In the genomic region with DNA sequence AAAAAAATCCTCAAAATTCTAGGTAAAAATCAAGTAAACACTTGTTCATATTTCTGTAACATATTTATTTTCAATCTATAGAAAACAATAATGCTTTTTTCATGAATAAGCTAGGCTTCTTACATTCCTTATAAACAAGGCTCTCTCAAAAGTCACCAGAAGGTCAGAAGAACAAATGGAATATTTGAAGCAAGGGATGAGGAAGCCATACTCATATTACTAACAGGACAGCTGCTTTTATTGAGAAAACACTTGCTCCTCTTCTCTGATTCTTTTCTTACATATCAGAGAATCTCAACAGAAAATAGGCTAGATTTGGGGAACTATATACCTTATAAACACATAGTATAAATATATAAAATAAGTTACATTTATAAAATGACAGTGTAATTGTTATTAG, we compare ENCODE assay signal across 24 cellular contexts.
DNase-seq lines count a peak whose midpoint lies in the region; ATAC-seq, FAIRE-seq and TF ChIP-seq lines count a peak whose summit lies in the region.
"Had no signal": no experiment of that assay in that cellular context is flagged by ENCODE, and none has a peak within 500 bp of the region (broad histone marks: within the 10 kb centered on the region; RNA-seq: fewer than 3 reads in every experiment).

No MANE protein-coding gene starts in this region.

- TF ChIP-seq POLR2A in heart left ventricle (IDR thresholded peaks at IDR 0.05) (no peak), transverse colon (IDR thresholded peaks at IDR 0.05) (no peak), body of pancreas (IDR thresholded peaks at IDR 0.05) (no peak)

- H3K4me3 ChIP-seq in heart left ventricle (no peak overlapping the region), transverse colon (no peak overlapping the region), body of pancreas (no peak overlapping the region)
- H3K4me3 ChIP-seq: right lobe of liver, upper lobe of left lung had no signal

- in situ Hi-C loops in transverse colon (cut with MboI; ENCODE audit: low pct_ligation_motif_present in 1 of 4, low pct_unique_long_range_greater_than_20kb in 1 of 4, low sequenced_read_pairs in 3 of 4) = loop anchor here in 1 of 4 donors (25.0 kb wide), 2 partner anchors 134 to 234 kb away; a partner anchor contains a TSS

- H3K9me3 Mint-ChIP-seq in osteocyte (ENCODE audit: unreplicated experiment) = no peaks in the 10 kb centered on the region
- H3K9me3 Mint-ChIP-seq in natural killer cell = no peaks in the 10 kb centered on the region
- H3K9me3 Mint-ChIP-seq in type B pancreatic cell = no peaks in the 10 kb centered on the region
- H3K9me3 Mint-ChIP-seq: activated T-cell treated with anti-CD3 and anti-CD28 coated beads, Interleukin-2, amount 50 U/mL, for 4 hours; CD4-positive, alpha-beta memory T cell; dendritic cell treated with granulocyte-macrophage colony-stimulating factor and Interleukin-4, amounts not matched to agents 40 ng/mL and 50 ng/mL, for 4 days; nephron progenitor cell had no signal

- H3K9me3 ChIP-seq in heart left ventricle (no peaks in the 10 kb centered on the region), transverse colon (no peaks in the 10 kb centered on the region), body of pancreas (no peaks in the 10 kb centered on the region)
- H3K9me3 ChIP-seq: right lobe of liver, upper lobe of left lung had no signal

- DNase-seq in heart left ventricle (no peak), Right ventricle myocardium inferior (ENCODE audit: missing footprints) (no peak), osteocyte (ENCODE audit: extremely low spot score, unreplicated experiment) (no peak), transverse colon (no peak), natural killer cell (no peak), body of pancreas (no peak), type B pancreatic cell (ENCODE audit: extremely low spot score, unreplicated experiment) (no peak)
- DNase-seq: activated CD4-positive, alpha-beta T cell treated with anti-CD3 and anti-CD28 coated beads for 4 hours; activated naive CD4-positive, alpha-beta T cell; activated T-cell treated with anti-CD3 and anti-CD28 coated beads, Interleukin-2, amount 50 U/mL, for 4 hours; AML-193; CD4-positive, alpha-beta memory T cell; DMS 273 treated with DMSO at 0.1 percent for 48 hours; midbrain; NCI-H1092 treated with DMSO at 0.1 percent for 48 hours; NCI-H187 treated with DMSO at 0.1 percent for 48 hours; NCI-H526 treated with DMSO at 0.1 percent for 48 hours; nephron progenitor cell; right lobe of liver; T-helper 17 cell; upper lobe of left lung had no signal

- H3K4me1 Mint-ChIP-seq in osteocyte (ENCODE audit: unreplicated experiment) (peaks cover 47% of the 10 kb centered on the region), natural killer cell (no peaks in the 10 kb centered on the region), type B pancreatic cell (ENCODE audit: unreplicated experiment) (peaks cover 20% of the 10 kb centered on the region)
- H3K4me1 Mint-ChIP-seq: nephron progenitor cell had no signal

- no peak for TF ChIP-seq EP300 in transverse colon (IDR thresholded peaks at IDR 0.05; ENCODE audit: low read depth)

- H3K4me3 Mint-ChIP-seq in osteocyte (ENCODE audit: unreplicated experiment) (no peak overlapping the region), natural killer cell (no peak overlapping the region), type B pancreatic cell (no peak overlapping the region)
- H3K4me3 Mint-ChIP-seq: activated T-cell treated with anti-CD3 and anti-CD28 coated beads, Interleukin-2, amount 50 U/mL, for 4 hours; CD4-positive, alpha-beta memory T cell; dendritic cell treated with granulocyte-macrophage colony-stimulating factor and Interleukin-4, amounts not matched to agents 40 ng/mL and 50 ng/mL, for 4 days; nephron progenitor cell; T-helper 17 cell had no signal

- peak overlapping the region; percentile 29 for H3K27ac Mint-ChIP-seq in osteocyte (ENCODE audit: unreplicated experiment)
- no peak overlapping the region for H3K27ac Mint-ChIP-seq in natural killer cell
- no peak overlapping the region for H3K27ac Mint-ChIP-seq in type B pancreatic cell
- H3K27ac Mint-ChIP-seq: CD4-positive, alpha-beta memory T cell; dendritic cell treated with granulocyte-macrophage colony-stimulating factor and Interleukin-4, amounts not matched to agents 40 ng/mL and 50 ng/mL, for 4 days; nephron progenitor cell had no signal

- H3K36me3 Mint-ChIP-seq in osteocyte (ENCODE audit: unreplicated experiment) (peaks cover 56% of the 10 kb centered on the region), natural killer cell (peaks cover 11% of the 10 kb centered on the region), type B pancreatic cell (peaks cover 31% of the 10 kb centered on the region)

- intact Hi-C loops in heart left ventricle (cut with DNase I) (loop anchor here in 2 of 10 donors (10.0 kb wide), 2 partner anchors 282 to 292 kb away; no protein-coding TSS in a partner anchor), Right ventricle myocardium inferior (cut with DNase I) (no loop called here), transverse colon (cut with DNase I; ENCODE audit: low total_unique reads) (no loop called here), natural killer cell (cut with micrococcal nuclease) (no loop called here), body of pancreas (cut with DNase I) (no loop called here)

- no peak for TF ChIP-seq CTCF in heart left ventricle (IDR thresholded peaks at IDR 0.05)
- TF ChIP-seq CTCF in osteocyte (IDR thresholded peaks at IDR 0.05) = no peak
- no peak for TF ChIP-seq CTCF in transverse colon (IDR thresholded peaks at IDR 0.05)
- TF ChIP-seq CTCF in natural killer cell (IDR thresholded peaks at IDR 0.05) = no peak
- no peak for TF ChIP-seq CTCF in body of pancreas (IDR thresholded peaks at IDR 0.05)
- TF ChIP-seq CTCF in type B pancreatic cell (conservative IDR thresholded peaks at IDR 0.05) = no peak

- H3K27me3 Mint-ChIP-seq in osteocyte (ENCODE audit: unreplicated experiment) (no peaks in the 10 kb centered on the region), natural killer cell (ENCODE audit: low read depth in 2 of 2) (no peaks in the 10 kb centered on the region), type B pancreatic cell (no peaks in the 10 kb centered on the region)
- H3K27me3 Mint-ChIP-seq: CD4-positive, alpha-beta memory T cell; dendritic cell treated with granulocyte-macrophage colony-stimulating factor and Interleukin-4, amounts not matched to agents 40 ng/mL and 50 ng/mL, for 4 days; T-helper 17 cell had no signal

- H3K36me3 ChIP-seq in heart left ventricle = peaks cover 0 to 63% (median 37%) of the 10 kb centered on the region in 9 donors
- H3K36me3 ChIP-seq in transverse colon = peaks cover 0 to 8% (median 0%) of the 10 kb centered on the region in 4 donors
- H3K36me3 ChIP-seq in body of pancreas (replicated peaks in 1 of 2; ENCODE audit: insufficient read depth in 1 of 2, low read depth in 2 of 2) = peaks cover 9 to 14% of the 10 kb centered on the region in 2 donors

- ATAC-seq in heart left ventricle (no peak), Right ventricle myocardium inferior (no peak), natural killer cell (no peak), body of pancreas (no peak)
- ATAC-seq: activated T-cell treated with anti-CD3 and anti-CD28 coated beads, Interleukin-2, amount 50 U/mL, for 4 hours; T-helper 17 cell had no signal

- H3K4me1 ChIP-seq in heart left ventricle = peaks cover 4 to 92% (median 58%) of the 10 kb centered on the region in 12 donors
- peaks cover 0 to 52% (median 3%) of the 10 kb centered on the region in 4 donors for H3K4me1 ChIP-seq in transverse colon
- peaks cover 38% of the 10 kb centered on the region for H3K4me1 ChIP-seq in body of pancreas
- H3K4me1 ChIP-seq: upper lobe of left lung had no signal

- no peaks in the 10 kb centered on the region for H3K27me3 ChIP-seq in heart left ventricle
- H3K27me3 ChIP-seq in transverse colon = no peaks in the 10 kb centered on the region
- H3K27me3 ChIP-seq in body of pancreas = no peaks in the 10 kb centered on the region
- H3K27me3 ChIP-seq: right lobe of liver, upper lobe of left lung had no signal

- peak; percentile 45 for FAIRE-seq in endometrium (lab: Jason Lieb, UNC)
- FAIRE-seq: RCC 7860 had no signal

- H3K27ac ChIP-seq in heart left ventricle (peak overlapping the region in 11 of 12 donors; percentile 1 to 87 (median 67)), transverse colon (peak overlapping the region; percentile 64 to 81 (median 76)), body of pancreas (peak overlapping the region in 1 of 4 donors; percentile 22)
- H3K27ac ChIP-seq: right lobe of liver, upper lobe of left lung had no signal
